In the genomic region with DNA sequence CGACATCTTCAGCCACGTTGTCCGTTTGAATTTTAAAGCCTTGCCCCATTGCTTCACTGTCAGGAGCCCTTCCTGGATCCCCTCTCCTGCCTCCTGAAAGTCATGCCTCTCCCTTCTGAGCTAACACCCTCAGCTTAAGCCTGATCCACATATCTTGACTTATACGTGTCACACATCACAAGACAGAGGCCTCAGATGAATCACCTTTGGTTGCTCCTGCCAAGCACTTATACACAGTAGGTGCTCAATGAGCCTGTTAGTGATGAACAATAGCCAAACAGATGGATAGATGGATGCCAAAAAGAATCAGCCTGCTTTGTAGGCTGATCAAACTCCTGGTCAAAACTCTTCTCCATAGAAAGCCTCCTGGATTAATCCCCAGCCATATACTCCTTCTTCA, we compare ENCODE assay signal across 28 cellular contexts. TPM values are rescaled to one million over a fixed set of nuclear protein-coding genes. Genes with fewer than 3 reads are reported as not detected.
A peak's percentile ranks its signal among the peaks of the same experiment; 100 is the strongest.
DNase-seq lines count a peak whose midpoint lies in the region; ATAC-seq and TF ChIP-seq lines count a peak whose summit lies in the region.
"Had no signal": no experiment of that assay in that cellular context is flagged by ENCODE, and none has a peak within 500 bp of the region (broad histone marks: within the 10 kb centered on the region; RNA-seq: fewer than 3 reads in every experiment).

No MANE protein-coding gene starts in this region.

- H3K27me3 ChIP-seq in brain microvascular endothelial cell (replicated peaks), result no peaks in the 10 kb centered on the region
- H3K27me3 ChIP-seq: ascending aorta, SJSA1, spleen, transverse colon had no signal

- no peaks in the 10 kb centered on the region for H3K36me3 ChIP-seq in brain microvascular endothelial cell (replicated peaks)
- H3K36me3 ChIP-seq: ascending aorta, transverse colon had no signal

- intact Hi-C loops in activated T-helper 2 cell treated with anti-CD3 and anti-CD28 coated beads, Interferon-gamma antibody, Interleukin-2, Interleukin-4, amounts not matched to agents 10 μg/mL and 5 μg/mL and 100 μg/mL, durations not matched to agents 14 hours and 24 hours and 36 hours (cut with micrococcal nuclease), result no loop called here

- in situ Hi-C loops in brain microvascular endothelial cell (cut with HindIII; ENCODE audit: low pct_ligation_motif_present, low sequenced_read_pairs), result no loop called here

- no peaks in the 10 kb centered on the region for H3K36me3 Mint-ChIP-seq in activated T-helper 2 cell treated with anti-CD3 and anti-CD28 coated beads, Interferon-gamma antibody, Interleukin-2, Interleukin-4, amounts not matched to agents 10 μg/mL and 5 μg/mL and 100 μg/mL, durations not matched to agents 14 hours and 24 hours and 36 hours (ENCODE audit: low read depth)
- H3K36me3 Mint-ChIP-seq: activated naive CD4-positive, alpha-beta T cell treated with anti-CD3 and anti-CD28 coated beads, Interleukin-2, amount 50 U/mL, for 24 hours; naive B cell had no signal

- H3K27me3 Mint-ChIP-seq in activated T-helper 2 cell treated with anti-CD3 and anti-CD28 coated beads, Interferon-gamma antibody, Interleukin-2, Interleukin-4, amounts not matched to agents 10 μg/mL and 5 μg/mL and 100 μg/mL, durations not matched to agents 14 hours and 24 hours and 36 hours (ENCODE audit: low read depth), result peaks cover 2% of the 10 kb centered on the region
- H3K27me3 Mint-ChIP-seq: activated CD4-positive, alpha-beta T cell treated with anti-CD3 and anti-CD28 coated beads for 36 hours; activated naive CD4-positive, alpha-beta T cell treated with anti-CD3 and anti-CD28 coated beads, Interleukin-2, amount 50 U/mL, for 24 hours; B cell; stimulated activated naive CD8-positive, alpha-beta T cell treated with anti-CD3 and anti-CD28 coated beads, Interleukin-15, amount 100 ng/mL, for 72 hours had no signal

- no peak overlapping the region for H3K27ac Mint-ChIP-seq in activated T-helper 2 cell treated with anti-CD3 and anti-CD28 coated beads, Interferon-gamma antibody, Interleukin-2, Interleukin-4, amounts not matched to agents 10 μg/mL and 5 μg/mL and 100 μg/mL, durations not matched to agents 14 hours and 24 hours and 36 hours
- H3K27ac Mint-ChIP-seq: activated CD4-positive, alpha-beta T cell treated with anti-CD3 and anti-CD28 coated beads for 36 hours; activated T-cell treated with anti-CD3 and anti-CD28 coated beads, Interleukin-2, amount 50 U/mL, for 72 hours; B cell had no signal

- ATAC-seq in esophagus mucosa, result peak; percentile 85
- no peak for ATAC-seq in GM21619 (IDR thresholded peaks at IDR 0.05; ENCODE audit: unreplicated experiment)
- ATAC-seq: activated CD4-positive, alpha-beta T cell treated with anti-CD3 and anti-CD28 coated beads for 36 hours; activated T-cell treated with anti-CD3 and anti-CD28 coated beads, Interleukin-2, amount 50 U/mL, for 72 hours; stimulated activated naive CD8-positive, alpha-beta T cell treated with anti-CD3 and anti-CD28 coated beads, Interleukin-15, amount 100 ng/mL, for 72 hours had no signal

- H3K27ac ChIP-seq in brain microvascular endothelial cell, result no peak overlapping the region
- H3K27ac ChIP-seq: ascending aorta, SJSA1, transverse colon had no signal

- no peak overlapping the region for H3K4me3 ChIP-seq in brain microvascular endothelial cell (ENCODE audit: low read depth, low read length)
- H3K4me3 ChIP-seq: ascending aorta, SJSA1, spleen, transverse colon had no signal

- H3K4me1 Mint-ChIP-seq in activated T-helper 2 cell treated with anti-CD3 and anti-CD28 coated beads, Interferon-gamma antibody, Interleukin-2, Interleukin-4, amounts not matched to agents 10 μg/mL and 5 μg/mL and 100 μg/mL, durations not matched to agents 14 hours and 24 hours and 36 hours (ENCODE audit: low read depth), result no peaks in the 10 kb centered on the region
- H3K4me1 Mint-ChIP-seq: activated CD4-positive, alpha-beta T cell treated with anti-CD3 and anti-CD28 coated beads for 36 hours; activated naive CD4-positive, alpha-beta T cell treated with anti-CD3 and anti-CD28 coated beads, Interleukin-2, amount 50 U/mL, for 24 hours; B cell; naive B cell; stimulated activated naive CD8-positive, alpha-beta T cell treated with anti-CD3 and anti-CD28 coated beads, Interleukin-15, amount 100 ng/mL, for 72 hours had no signal

- DNase-seq in A172 (ENCODE audit: low spot score) (peak; percentile 86), HK-2 (ENCODE audit: unreplicated experiment) (peak; percentile 45), RKO (ENCODE audit: low spot score) (peak; percentile 29), brain microvascular endothelial cell (no peak), anterior cingulate cortex (lab: John Stamatoyannopoulos, UW) (no peak)
- no peak for DNase-seq in activated T-helper 2 cell treated with anti-CD3 and anti-CD28 coated beads, Interferon-gamma antibody, Interleukin-2, Interleukin-4, amounts not matched to agents 10 μg/mL and 5 μg/mL and 100 μg/mL, durations not matched to agents 14 hours and 24 hours and 36 hours (ENCODE audit: low spot score)
- DNase-seq: 8988T; activated CD4-positive, alpha-beta T cell treated with anti-CD3 and anti-CD28 coated beads for 36 hours; activated T-cell treated with anti-CD3 and anti-CD28 coated beads, Interleukin-2, amount 50 U/mL, for 72 hours; DMS79 treated with DMSO at 0.1 percent for 48 hours; effector CD4-positive, alpha-beta T cell; glutamatergic neuron; KBM-7; MV-4-11; naive B cell; NCI-H1694 treated with DMSO at 0.1 percent for 48 hours; NCI-H82; occipital lobe; spleen; stimulated activated naive CD8-positive, alpha-beta T cell treated with anti-CD3 and anti-CD28 coated beads, Interleukin-15, amount 100 ng/mL, for 72 hours; T-helper 1 cell; transverse colon had no signal

- no peak for TF ChIP-seq CTCF in brain microvascular endothelial cell (IDR thresholded peaks at IDR 0.05; ENCODE audit: low read depth, low read length, missing control alignments)

- H3K4me3 Mint-ChIP-seq in activated T-helper 2 cell treated with anti-CD3 and anti-CD28 coated beads, Interferon-gamma antibody, Interleukin-2, Interleukin-4, amounts not matched to agents 10 μg/mL and 5 μg/mL and 100 μg/mL, durations not matched to agents 14 hours and 24 hours and 36 hours (ENCODE audit: low read depth), result no peak overlapping the region
- H3K4me3 Mint-ChIP-seq: activated CD4-positive, alpha-beta T cell treated with anti-CD3 and anti-CD28 coated beads for 36 hours; activated naive CD4-positive, alpha-beta T cell treated with anti-CD3 and anti-CD28 coated beads, Interleukin-2, amount 50 U/mL, for 24 hours; activated T-cell treated with anti-CD3 and anti-CD28 coated beads, Interleukin-2, amount 50 U/mL, for 72 hours; B cell; naive B cell; stimulated activated naive CD8-positive, alpha-beta T cell treated with anti-CD3 and anti-CD28 coated beads, Interleukin-15, amount 100 ng/mL, for 72 hours had no signal

- H3K9me3 Mint-ChIP-seq in activated T-helper 2 cell treated with anti-CD3 and anti-CD28 coated beads, Interferon-gamma antibody, Interleukin-2, Interleukin-4, amounts not matched to agents 10 μg/mL and 5 μg/mL and 100 μg/mL, durations not matched to agents 14 hours and 24 hours and 36 hours, result no peaks in the 10 kb centered on the region
- H3K9me3 Mint-ChIP-seq: activated naive CD4-positive, alpha-beta T cell treated with anti-CD3 and anti-CD28 coated beads, Interleukin-2, amount 50 U/mL, for 24 hours; activated T-cell treated with anti-CD3 and anti-CD28 coated beads, Interleukin-2, amount 50 U/mL, for 72 hours had no signal

RNA-seq across cellular contexts. Expression of a gene that starts 31.8 kb away (rescaled TPM):
- 9.8 and 13.0 TPM in 2 replicates for total RNA-seq in A172 (2014; rRNA removed; shearing (Covaris generic))
- total RNA-seq in esophagus mucosa, result 20.1 TPM
- total RNA-seq in activated T-helper 2 cell treated with anti-CD3 and anti-CD28 coated beads, Interferon-gamma antibody, Interleukin-2, Interleukin-4, amounts not matched to agents 10 μg/mL and 5 μg/mL and 100 μg/mL, durations not matched to agents 14 hours and 24 hours and 36 hours, result 0.52 and 1.1 TPM in 2 replicates

Comparison
In these comparisons a context has a peak if more than half of its experiments do, and no peak if none do; other contexts are left out.
1. DNase-seq: peak in A172 (single experiment), HK-2 (single experiment) and RKO (single experiment); none in brain microvascular endothelial cell (single experiment), activated T-helper 2 cell treated with anti-CD3 and anti-CD28 coated beads, Interferon-gamma antibody, Interleukin-2, Interleukin-4, amounts not matched to agents 10 μg/mL and 5 μg/mL and 100 μg/mL, durations not matched to agents 14 hours and 24 hours and 36 hours (single experiment) and anterior cingulate cortex (0 of 58).